8 cellular contexts compared by ENCODE assay signal in genomic region chr7:149883452-149883861, GRCh38. TPM values are rescaled to one million over a fixed set of nuclear protein-coding genes. Genes with fewer than 3 reads are reported as not detected.
DNase-seq lines count a peak whose midpoint lies in the region; ATAC-seq, FAIRE-seq and TF ChIP-seq lines count a peak whose summit lies in the region.

No MANE protein-coding gene starts in this region.

- no peak overlapping the region for H3K4me3 ChIP-seq in GM12864 (ENCODE audit: low read depth, low read length)
- no peak overlapping the region for H3K4me3 ChIP-seq in ovary

- FAIRE-seq in A204.1 (lab: Jason Lieb, UNC) = peak; percentile 40

- H3K27me3 Mint-ChIP-seq in activated T-helper 2 cell treated with anti-CD3 and anti-CD28 coated beads, Interferon-gamma antibody, Interleukin-2, Interleukin-4, amounts not matched to agents 10 μg/mL and 5 μg/mL and 100 μg/mL, durations not matched to agents 14 hours and 24 hours and 36 hours (ENCODE audit: low read depth) = no peaks in the 10 kb centered on the region

- no peak overlapping the region for H3K27ac ChIP-seq in ovary

- WGBS in ovary, 3 donors = 25 to 27% (median 25%) methylated on average over 12 of the region's 12 CpGs

- DNase-seq in GM12864 (ENCODE audit: low read depth) (no peak), NCI-H748 treated with DMSO at 0.1 percent for 48 hours (lab: John Stamatoyannopoulos, UW) (peak; percentile 27), globus pallidus (ENCODE audit: low spot score) (peak; percentile 79), ovary (peak in 2 of 5 donors; percentile 55 to 69), OCI-M2 (lab: John Stamatoyannopoulos, UW; ENCODE audit: unreplicated experiment) (no peak)
- DNase-seq in activated T-helper 2 cell treated with anti-CD3 and anti-CD28 coated beads, Interferon-gamma antibody, Interleukin-2, Interleukin-4, amounts not matched to agents 10 μg/mL and 5 μg/mL and 100 μg/mL, durations not matched to agents 14 hours and 24 hours and 36 hours (ENCODE audit: low spot score) = peak; percentile 48

- no peaks in the 10 kb centered on the region for H3K36me3 ChIP-seq in ovary

- intact Hi-C loops in activated T-helper 2 cell treated with anti-CD3 and anti-CD28 coated beads, Interferon-gamma antibody, Interleukin-2, Interleukin-4, amounts not matched to agents 10 μg/mL and 5 μg/mL and 100 μg/mL, durations not matched to agents 14 hours and 24 hours and 36 hours (cut with micrococcal nuclease) = loop anchor here (5.0 kb wide), 1 partner anchor 164 kb away; no protein-coding TSS in a partner anchor
- intact Hi-C loops in ovary (cut with DNase I) = loop anchor here in 1 of 4 donors (10.0 kb wide), 1 partner anchor 391 kb away; no protein-coding TSS in a partner anchor

- TF ChIP-seq POLR2A in ovary (IDR thresholded peaks at IDR 0.05) = no peak

- H3K9me3 Mint-ChIP-seq in activated T-helper 2 cell treated with anti-CD3 and anti-CD28 coated beads, Interferon-gamma antibody, Interleukin-2, Interleukin-4, amounts not matched to agents 10 μg/mL and 5 μg/mL and 100 μg/mL, durations not matched to agents 14 hours and 24 hours and 36 hours = no peaks in the 10 kb centered on the region

- H3K4me3 Mint-ChIP-seq in activated T-helper 2 cell treated with anti-CD3 and anti-CD28 coated beads, Interferon-gamma antibody, Interleukin-2, Interleukin-4, amounts not matched to agents 10 μg/mL and 5 μg/mL and 100 μg/mL, durations not matched to agents 14 hours and 24 hours and 36 hours (ENCODE audit: low read depth) = no peak overlapping the region

- H3K27ac Mint-ChIP-seq in activated T-helper 2 cell treated with anti-CD3 and anti-CD28 coated beads, Interferon-gamma antibody, Interleukin-2, Interleukin-4, amounts not matched to agents 10 μg/mL and 5 μg/mL and 100 μg/mL, durations not matched to agents 14 hours and 24 hours and 36 hours = peak overlapping the region; percentile 24

- ATAC-seq in HG03432 (IDR thresholded peaks at IDR 0.05; ENCODE audit: unreplicated experiment) = peak; percentile 65

- no peaks in the 10 kb centered on the region for H3K27me3 ChIP-seq in ovary

- no peaks in the 10 kb centered on the region for H3K9me3 ChIP-seq in ovary

- no peak for TF ChIP-seq EP300 in ovary (IDR thresholded peaks at IDR 0.05)

- H3K36me3 Mint-ChIP-seq in activated T-helper 2 cell treated with anti-CD3 and anti-CD28 coated beads, Interferon-gamma antibody, Interleukin-2, Interleukin-4, amounts not matched to agents 10 μg/mL and 5 μg/mL and 100 μg/mL, durations not matched to agents 14 hours and 24 hours and 36 hours (ENCODE audit: low read depth) = peaks cover 6% of the 10 kb centered on the region

- peaks cover 4% of the 10 kb centered on the region for H3K4me1 ChIP-seq in ovary (ENCODE audit: insufficient read depth)

- TF ChIP-seq CTCF in GM12864 (IDR thresholded peaks at IDR 0.05; ENCODE audit: low read depth, low read length, missing control alignments) (peak; percentile 83), ovary (IDR thresholded peaks at IDR 0.05) (peak; percentile 11 to 54 (median 24))

- peaks cover 7% of the 10 kb centered on the region for H3K4me1 Mint-ChIP-seq in activated T-helper 2 cell treated with anti-CD3 and anti-CD28 coated beads, Interferon-gamma antibody, Interleukin-2, Interleukin-4, amounts not matched to agents 10 μg/mL and 5 μg/mL and 100 μg/mL, durations not matched to agents 14 hours and 24 hours and 36 hours (ENCODE audit: low read depth)

RNA-seq across cellular contexts. Expression of gene ATP6V0E2, which starts 9.7 kb away (rescaled TPM):
- 50.2 and 54.3 TPM in 2 replicates for total RNA-seq in activated T-helper 2 cell treated with anti-CD3 and anti-CD28 coated beads, Interferon-gamma antibody, Interleukin-2, Interleukin-4, amounts not matched to agents 10 μg/mL and 5 μg/mL and 100 μg/mL, durations not matched to agents 14 hours and 24 hours and 36 hours
- 10 to 100 TPM; 10.7 to 19.6 (median 13.2) TPM for total RNA-seq in ovary
- polyA plus RNA-seq in ovary = 10 to 100 TPM in 1 of 2 donors, 1 to 10 TPM in 1; 10.0 to 10.4 TPM

RNA-seq across cellular contexts. Expression of gene ZNF862, which starts 45.3 kb away (rescaled TPM):
- total RNA-seq in activated T-helper 2 cell treated with anti-CD3 and anti-CD28 coated beads, Interferon-gamma antibody, Interleukin-2, Interleukin-4, amounts not matched to agents 10 μg/mL and 5 μg/mL and 100 μg/mL, durations not matched to agents 14 hours and 24 hours and 36 hours = 14.6 and 16.4 TPM in 2 replicates
- total RNA-seq in ovary = 10 to 100 TPM; 13.6 to 29.8 (median 22.8) TPM
- polyA plus RNA-seq in ovary = 10 to 100 TPM; 11.4 to 11.8 TPM

Comparison
In these comparisons a context has a peak if more than half of its experiments do, and no peak if none do; other contexts are left out.
1. DNase-seq: peak in NCI-H748 treated with DMSO at 0.1 percent for 48 hours (single experiment), activated T-helper 2 cell treated with anti-CD3 and anti-CD28 coated beads, Interferon-gamma antibody, Interleukin-2, Interleukin-4, amounts not matched to agents 10 μg/mL and 5 μg/mL and 100 μg/mL, durations not matched to agents 14 hours and 24 hours and 36 hours (single experiment) and globus pallidus (single experiment); none in GM12864 (single experiment) and OCI-M2 (single experiment).